Comparison of ENCODE assay signal across 18 cellular contexts in genomic region chr11:2140411-2141400, GRCh38. TPM values are rescaled to one million over a fixed set of nuclear protein-coding genes. Genes with fewer than 3 reads are reported as not detected.
DNase-seq lines count a peak whose midpoint lies in the region; TF ChIP-seq lines count a peak whose summit lies in the region.
"Had no signal": no experiment of that assay in that cellular context is flagged by ENCODE, and none has a peak within 500 bp of the region (broad histone marks: within the 10 kb centered on the region; RNA-seq: fewer than 3 reads in every experiment).

No MANE protein-coding gene starts in this region.

- H3K27ac ChIP-seq in breast epithelium (no peak overlapping the region), coronary artery (no peak overlapping the region), stomach (no peak overlapping the region), ovary (no peak overlapping the region)
- H3K27ac ChIP-seq: GM23248 had no signal

- H3K27me3 ChIP-seq in breast epithelium (peaks cover 26 to 93% of the 10 kb centered on the region in 2 donors), stomach (peaks cover 28 to 100% (median 96%) of the 10 kb centered on the region in 3 donors), ovary (peaks cover 4% of the 10 kb centered on the region)

- H3K4me3 Mint-ChIP-seq in MCF 10A (ENCODE audit: unreplicated experiment): no peak overlapping the region
- H3K4me3 Mint-ChIP-seq in endothelial cell (ENCODE audit: unreplicated experiment): no peak overlapping the region

- TF ChIP-seq POLR2A in breast epithelium (IDR thresholded peaks at IDR 0.05): no peak
- TF ChIP-seq POLR2A in stomach (IDR thresholded peaks at IDR 0.05): no peak
- TF ChIP-seq POLR2A in ovary (IDR thresholded peaks at IDR 0.05): no peak

- CTCF ChIA-PET in MCF 10A (lab: Yijun Ruan, JAX): interaction anchor here (1.0 to 3.1 kb wide), 3 partner anchors 10 to 105 kb away, joined by 4 to 16 read pairs (median 8); no protein-coding TSS in a partner anchor

- no peaks in the 10 kb centered on the region for H3K9me3 ChIP-seq in breast epithelium
- no peaks in the 10 kb centered on the region for H3K9me3 ChIP-seq in stomach
- no peaks in the 10 kb centered on the region for H3K9me3 ChIP-seq in ovary

- H3K36me3 Mint-ChIP-seq in MCF 10A (ENCODE audit: insufficient read depth, unreplicated experiment): peaks cover 4% of the 10 kb centered on the region
- H3K36me3 Mint-ChIP-seq in endothelial cell (ENCODE audit: low read depth, unreplicated experiment): no peaks in the 10 kb centered on the region

- no peaks in the 10 kb centered on the region for H3K36me3 ChIP-seq in breast epithelium
- no peaks in the 10 kb centered on the region for H3K36me3 ChIP-seq in stomach
- no peaks in the 10 kb centered on the region for H3K36me3 ChIP-seq in ovary

- intact Hi-C loops in breast epithelium (cut with DNase I; ENCODE audit: low total_unique reads) (no loop called here), MCF 10A (cut with micrococcal nuclease) (loop anchor here (5.0 kb wide), 1 partner anchor 48 kb away; no protein-coding TSS in a partner anchor), stomach (cut with DNase I; ENCODE audit: low total_unique reads) (no loop called here), ovary (cut with DNase I) (loop anchor here in 1 of 4 donors (10.0 kb wide), 1 partner anchor 216 kb away; no protein-coding TSS in a partner anchor)

- H3K4me1 Mint-ChIP-seq in MCF 10A (ENCODE audit: insufficient read depth, unreplicated experiment) (peaks cover 13% of the 10 kb centered on the region), endothelial cell (ENCODE audit: unreplicated experiment) (peaks cover 3% of the 10 kb centered on the region)

- H3K9me3 Mint-ChIP-seq in MCF 10A (ENCODE audit: unreplicated experiment) (no peaks in the 10 kb centered on the region), endothelial cell (ENCODE audit: unreplicated experiment) (no peaks in the 10 kb centered on the region)

- POLR2A ChIA-PET in MCF 10A (lab: Yijun Ruan, JAX): no interaction called here

- H3K27me3 Mint-ChIP-seq in MCF 10A (ENCODE audit: insufficient read depth, unreplicated experiment): peaks cover 74% of the 10 kb centered on the region
- H3K27me3 Mint-ChIP-seq in endothelial cell (ENCODE audit: unreplicated experiment): peaks cover 32% of the 10 kb centered on the region

- peaks cover 8 to 18% of the 10 kb centered on the region in 2 donors for H3K4me1 ChIP-seq in breast epithelium
- H3K4me1 ChIP-seq in stomach: peaks cover 38 to 57% (median 54%) of the 10 kb centered on the region in 4 donors
- no peaks in the 10 kb centered on the region for H3K4me1 ChIP-seq in ovary (ENCODE audit: insufficient read depth)

- TF ChIP-seq EP300 in stomach (IDR thresholded peaks at IDR 0.05) (no peak), ovary (IDR thresholded peaks at IDR 0.05) (no peak)

- DNase-seq in breast epithelium (ENCODE audit: low spot score in 2 of 2) (no peak), MCF 10A (ENCODE audit: unreplicated experiment) (no peak), coronary artery (ENCODE audit: low spot score) (no peak), myocyte (ENCODE audit: low read depth) (peak; percentile 43), stomach (no peak), ovary (no peak), endothelial cell (ENCODE audit: low spot score) (no peak), NCI-H1048 (lab: John Stamatoyannopoulos, UW) (no peak)
- DNase-seq: activated T-cell treated with anti-CD3 and anti-CD28 coated beads, Interleukin-2, amount 50 U/mL, for 1 hour; DMS 273 treated with DMSO at 0.1 percent for 48 hours; effector CD8-positive, alpha-beta T cell; foreskin melanocyte; GM23248; KG1; NCI-H146; NCI-H446 treated with DMSO at 0.1 percent for 48 hours; stimulated activated CD4-positive, alpha-beta T cell treated with anti-CD3 and anti-CD28 coated beads, Interleukin-15, amount 100 ng/mL, for 24 hours; SW 1271 had no signal

- TF ChIP-seq CTCF in breast epithelium (IDR thresholded peaks at IDR 0.05): no peak
- TF ChIP-seq CTCF in MCF 10A (IDR thresholded peaks at IDR 0.05; ENCODE audit: unreplicated experiment): no peak
- no peak for TF ChIP-seq CTCF in coronary artery (IDR thresholded peaks at IDR 0.05)
- no peak for TF ChIP-seq CTCF in stomach (IDR thresholded peaks at IDR 0.05)
- TF ChIP-seq CTCF in ovary (IDR thresholded peaks at IDR 0.05): no peak
- no peak for TF ChIP-seq CTCF in endothelial cell (IDR thresholded peaks at IDR 0.05; ENCODE audit: unreplicated experiment)

- H3K4me3 ChIP-seq in breast epithelium (peak overlapping the region in 2 of 3 donors; percentile 46 to 73), coronary artery (peak overlapping the region; percentile 49), stomach (peak overlapping the region; percentile 2 to 27 (median 14)), ovary (no peak overlapping the region)
- H3K4me3 ChIP-seq: GM23248 had no signal

- no peak overlapping the region for H3K27ac Mint-ChIP-seq in MCF 10A (ENCODE audit: low read depth, unreplicated experiment)
- no peak overlapping the region for H3K27ac Mint-ChIP-seq in endothelial cell (ENCODE audit: unreplicated experiment)

- BruUV-seq in MCF 10A (replicated peaks; lab: Mats Ljungman, UMichigan): no TSS peak

- 7 to 14% (median 9%) methylated on average over 30 to 102 of the region's 102 CpGs for WGBS in stomach, 5 donors
- 8 to 9% (median 9%) methylated on average over 82 to 102 of the region's 102 CpGs for WGBS in ovary, 3 donors

RNA-seq across cellular contexts. Expression of gene IGF2, which starts 1.5 kb away (rescaled TPM):
- 10 to 100 TPM; 13.6 to 65.7 (median 65.2) TPM for total RNA-seq in breast epithelium
- total RNA-seq in MCF 10A (2022): 0.29 and 0.35 TPM in 2 replicates
- 330 and 438 TPM in 2 replicates for total RNA-seq in myocyte
- polyA plus RNA-seq in myocyte (2012): 915 TPM
- total RNA-seq in stomach: 100 to 1,000 TPM in 1 of 5 donors, 10 to 100 TPM in 3, 1 to 10 TPM in 1; 5.2 to 164 (median 29.2) TPM
- 1 to 10 TPM; 3.8 to 9.6 (median 5.2) TPM for polyA plus RNA-seq in stomach
- 100 to 1,000 TPM in 5 of 7 donors, 10 to 100 TPM in 2; 21.7 to 412 (median 172) TPM for total RNA-seq in ovary
- 10 to 100 TPM; 44.2 to 58.6 TPM for polyA plus RNA-seq in ovary
- 2.1 TPM for total RNA-seq in endothelial cell (ENCODE audit: unreplicated experiment)
- total RNA-seq: GM23248 had no signal

RNA-seq across cellular contexts. Expression of gene INS, which starts 20.3 kb away (rescaled TPM):
- not detected for total RNA-seq in breast epithelium
- not detected in 2 replicates for total RNA-seq in MCF 10A (2022)
- not detected in 2 replicates for total RNA-seq in myocyte
- not detected for polyA plus RNA-seq in myocyte (2012)
- not detected for total RNA-seq in stomach
- polyA plus RNA-seq in stomach: 10 to 100 TPM in 1 of 3 donors, 1 to 10 TPM in 1, not detected in 1; 7.2 to 37.6 TPM
- total RNA-seq in ovary: 1 to 10 TPM in 1 of 7 donors, under 1 TPM in 1, not detected in 5; 0.89 to 1.4 TPM
- polyA plus RNA-seq in ovary: not detected
- total RNA-seq in endothelial cell (ENCODE audit: unreplicated experiment): not detected
- total RNA-seq: GM23248 had no signal
- polyA plus RNA-seq: GM23248 had no signal

RNA-seq across cellular contexts. Expression of gene TH, which starts 30.9 kb away (rescaled TPM):
- not detected for total RNA-seq in breast epithelium
- total RNA-seq in MCF 10A (2022): 0.20 and 1.1 TPM in 2 replicates
- total RNA-seq in myocyte: not detected in 2 replicates
- polyA plus RNA-seq in myocyte (2012): not detected
- not detected for total RNA-seq in stomach
- polyA plus RNA-seq in stomach: 1 to 10 TPM in 1 of 3 donors, under 1 TPM in 1, not detected in 1; 0.13 to 1.7 TPM
- 1 to 10 TPM in 3 of 7 donors, under 1 TPM in 3, not detected in 1; 0.12 to 4.1 (median 0.99) TPM for total RNA-seq in ovary
- under 1 TPM in 1 of 2 donors, not detected in 1; 0.54 TPM for polyA plus RNA-seq in ovary
- not detected for total RNA-seq in endothelial cell (ENCODE audit: unreplicated experiment)
- total RNA-seq: GM23248 had no signal
- polyA plus RNA-seq: GM23248 had no signal
